In genomic region chr22:19622061-19622441, GRCh38 we compare ENCODE assay signal across 14 cellular contexts.
DNase-seq lines count a peak whose midpoint lies in the region; ATAC-seq and TF ChIP-seq lines count a peak whose summit lies in the region.
"Had no signal": no experiment of that assay in that cellular context is flagged by ENCODE, and none has a peak within 500 bp of the region (broad histone marks: within the 10 kb centered on the region; RNA-seq: fewer than 3 reads in every experiment).

No MANE protein-coding gene starts in this region.

- peak overlapping the region; percentile 63 for H3K4me3 ChIP-seq in Karpas-422 (ENCODE audit: low read length)
- H3K4me3 ChIP-seq: A549 had no signal

- TF ChIP-seq CTCF in type B pancreatic cell (conservative IDR thresholded peaks at IDR 0.05) = no peak

- DNase-seq in activated naive CD4-positive, alpha-beta T cell treated with anti-CD3 and anti-CD28 coated beads, Interleukin-2, amount 10 ng/mL, durations not matched to agents 7 days and 5 days = no peak
- no peak for DNase-seq in activated naive CD4-positive, alpha-beta T cell treated with Interleukin-2 at 50 U/mL for 16 hours
- DNase-seq in Karpas-422 = peak; percentile 97
- peak; percentile 76 for DNase-seq in germinal center (ENCODE audit: low spot score)
- no peak for DNase-seq in type B pancreatic cell (ENCODE audit: extremely low spot score, unreplicated experiment)
- DNase-seq in NCI-H2196 treated with DMSO at 0.1 percent for 48 hours (lab: John Stamatoyannopoulos, UW; ENCODE audit: unreplicated experiment) = no peak
- no peak for DNase-seq in Right ventricle myocardium superior
- DNase-seq in KBM-7 = no peak
- DNase-seq: central memory CD4-positive, alpha-beta T cell; NCI-H226; nucleus accumbens; SHP77; stimulated activated naive CD4-positive, alpha-beta T cell treated with Interleukin-2 at 50 U/mL for 16 hours had no signal

- H2AFZ ChIP-seq in Karpas-422 (ENCODE audit: low read length) = no peak overlapping the region

- no peaks in the 10 kb centered on the region for H3K9me2 ChIP-seq in Karpas-422 (replicated peaks; ENCODE audit: insufficient read depth, low read length)

- no peaks in the 10 kb centered on the region for H3K9me3 ChIP-seq in Karpas-422 (ENCODE audit: low read length)
- H3K9me3 ChIP-seq: A549 had no signal

- H3K9me3 Mint-ChIP-seq in activated naive CD4-positive, alpha-beta T cell treated with anti-CD3 and anti-CD28 coated beads, Interleukin-2, amount 10 ng/mL, durations not matched to agents 7 days and 5 days = no peaks in the 10 kb centered on the region
- no peaks in the 10 kb centered on the region for H3K9me3 Mint-ChIP-seq in type B pancreatic cell

- peak overlapping the region; percentile 98 for H3K27ac ChIP-seq in Karpas-422 (ENCODE audit: low read length)
- H3K27ac ChIP-seq: A549 had no signal

- H3K27ac Mint-ChIP-seq in activated naive CD4-positive, alpha-beta T cell treated with anti-CD3 and anti-CD28 coated beads, Interleukin-2, amount 10 ng/mL, durations not matched to agents 7 days and 5 days = peak overlapping the region; percentile 70
- H3K27ac Mint-ChIP-seq in type B pancreatic cell = peak overlapping the region; percentile 21

- no peaks in the 10 kb centered on the region for H3K36me3 Mint-ChIP-seq in activated naive CD4-positive, alpha-beta T cell treated with anti-CD3 and anti-CD28 coated beads, Interleukin-2, amount 10 ng/mL, durations not matched to agents 7 days and 5 days
- H3K36me3 Mint-ChIP-seq in type B pancreatic cell = no peaks in the 10 kb centered on the region

- peaks cover 14% of the 10 kb centered on the region for H3K27me3 Mint-ChIP-seq in activated naive CD4-positive, alpha-beta T cell treated with anti-CD3 and anti-CD28 coated beads, Interleukin-2, amount 10 ng/mL, durations not matched to agents 7 days and 5 days
- H3K27me3 Mint-ChIP-seq in type B pancreatic cell = peaks cover 12% of the 10 kb centered on the region

- H3K27me3 ChIP-seq in Karpas-422 (ENCODE audit: low read length) = no peaks in the 10 kb centered on the region

- CTCF ChIA-PET in activated naive CD4-positive, alpha-beta T cell treated with anti-CD3 and anti-CD28 coated beads, Interleukin-2, amount 10 ng/mL, durations not matched to agents 7 days and 5 days (lab: Charles Lee) = no interaction called here

- no peaks in the 10 kb centered on the region for H3K36me3 ChIP-seq in Karpas-422 (ENCODE audit: insufficient read depth, low read length)

- H3K4me3 Mint-ChIP-seq in activated naive CD4-positive, alpha-beta T cell treated with anti-CD3 and anti-CD28 coated beads, Interleukin-2, amount 10 ng/mL, durations not matched to agents 7 days and 5 days = no peak overlapping the region
- no peak overlapping the region for H3K4me3 Mint-ChIP-seq in type B pancreatic cell

- H3K4me1 Mint-ChIP-seq in activated naive CD4-positive, alpha-beta T cell treated with anti-CD3 and anti-CD28 coated beads, Interleukin-2, amount 10 ng/mL, durations not matched to agents 7 days and 5 days = peaks cover 21% of the 10 kb centered on the region
- H3K4me1 Mint-ChIP-seq in type B pancreatic cell (ENCODE audit: unreplicated experiment) = peaks cover 22% of the 10 kb centered on the region

- peak overlapping the region; percentile 90 for H3K9ac ChIP-seq in Karpas-422 (ENCODE audit: low read length)

- peak overlapping the region; percentile 82 for H3K4me2 ChIP-seq in Karpas-422 (ENCODE audit: low read depth, low read length, poor library complexity, severe bottlenecking)
- H3K4me2 ChIP-seq: A549 had no signal

- in situ Hi-C loops in KBM-7 (cut with MboI; ENCODE audit: low pct_unique_long_range_greater_than_20kb, low sequenced_read_pairs) = no loop called here

- intact Hi-C loops in Right ventricle myocardium superior (cut with DNase I) = no loop called here

- no peaks in the 10 kb centered on the region for H4K20me1 ChIP-seq in Karpas-422 (ENCODE audit: insufficient read depth, low read depth, low read length)

- no peak for ATAC-seq in Right ventricle myocardium superior (ENCODE audit: poor library complexity)
- ATAC-seq: A549 had no signal

- H3K79me2 ChIP-seq in Karpas-422 (ENCODE audit: low read length) = no peaks in the 10 kb centered on the region

- peaks cover 97% of the 10 kb centered on the region for H3K4me1 ChIP-seq in Karpas-422 (ENCODE audit: low read length)
- H3K4me1 ChIP-seq: A549 had no signal

Comparison
In these comparisons a context has a peak if more than half of its experiments do, and no peak if none do; other contexts are left out.
1. DNase-seq: peak in Karpas-422 (single experiment) and germinal center (single experiment); none in activated naive CD4-positive, alpha-beta T cell treated with anti-CD3 and anti-CD28 coated beads, Interleukin-2, amount 10 ng/mL, durations not matched to agents 7 days and 5 days (single experiment), activated naive CD4-positive, alpha-beta T cell treated with Interleukin-2 at 50 U/mL for 16 hours (single experiment), type B pancreatic cell (single experiment), NCI-H2196 treated with DMSO at 0.1 percent for 48 hours (single experiment), Right ventricle myocardium superior (single experiment) and KBM-7 (single experiment).